ENCODE assay signal across 8 cellular contexts in genomic region chr11:95256204-95256819, GRCh38. TPM values are rescaled to one million over a fixed set of nuclear protein-coding genes. Genes with fewer than 3 reads are reported as not detected.
DNase-seq lines count a peak whose midpoint lies in the region; ATAC-seq and TF ChIP-seq lines count a peak whose summit lies in the region.

No MANE protein-coding gene starts in this region.

- DNase-seq in AG10803 (ENCODE audit: low read depth) (peak; percentile 4), HuH-7 (ENCODE audit: low spot score) (peak; percentile 10), left lobe of liver (ENCODE audit: low spot score) (no peak), LoVo (ENCODE audit: low spot score) (no peak), 8988T (no peak), mammary epithelial cell (no peak)
- no peak for DNase-seq in activated naive CD8-positive, alpha-beta T cell treated with anti-CD3 and anti-CD28 coated beads, Interleukin-2, amount 50 U/mL, for 24 hours

- no peak overlapping the region for H3K9ac ChIP-seq in mammary epithelial cell (ENCODE audit: insufficient read depth, low read length)

- dilution Hi-C loops in mammary epithelial cell (cut with HindIII; ENCODE audit: low sequenced_read_pairs), result no loop called here

- H3K4me3 Mint-ChIP-seq in activated naive CD8-positive, alpha-beta T cell treated with anti-CD3 and anti-CD28 coated beads, Interleukin-2, amount 50 U/mL, for 24 hours, result no peak overlapping the region

- peaks cover 9% of the 10 kb centered on the region for H3K4me1 ChIP-seq in mammary epithelial cell (ENCODE audit: insufficient read depth, low read length)

- CTCF ChIA-PET in mammary epithelial cell (lab: Charles Lee; ENCODE audit: low non-redundant PET), result no interaction called here

- H3K9me3 Mint-ChIP-seq in activated naive CD8-positive, alpha-beta T cell treated with anti-CD3 and anti-CD28 coated beads, Interleukin-2, amount 50 U/mL, for 24 hours, result no peaks in the 10 kb centered on the region

- H3K4me3 ChIP-seq in AG10803 (ENCODE audit: low read length) (no peak overlapping the region), mammary epithelial cell (replicated peaks in 1 of 3; ENCODE audit: insufficient read depth in 1 of 3, low read depth in 2 of 3, low read length in 3 of 3) (no peak overlapping the region)

- no peak overlapping the region for H3K27ac ChIP-seq in mammary epithelial cell (ENCODE audit: insufficient read depth, low read depth, low read length)

- no peak overlapping the region for H2AFZ ChIP-seq in mammary epithelial cell (ENCODE audit: low read depth, low read length)

- 94% methylated on average over 9 of the region's 9 CpGs for WGBS in mammary epithelial cell (ENCODE audit: low coverage, missing lambda C conversion rate)

- no TSS peak for BruUV-seq in mammary epithelial cell (replicated peaks; lab: Mats Ljungman, UMichigan)

- peak overlapping the region; percentile 40 for H3K27ac Mint-ChIP-seq in activated naive CD8-positive, alpha-beta T cell treated with anti-CD3 and anti-CD28 coated beads, Interleukin-2, amount 50 U/mL, for 24 hours

- no peaks in the 10 kb centered on the region for H3K27me3 ChIP-seq in mammary epithelial cell (ENCODE audit: insufficient read depth, low read length)

- no peaks in the 10 kb centered on the region for H3K79me2 ChIP-seq in mammary epithelial cell (ENCODE audit: insufficient read depth, low read length)

- H3K36me3 ChIP-seq in mammary epithelial cell (ENCODE audit: insufficient read depth, low read length), result no peaks in the 10 kb centered on the region

- no peaks in the 10 kb centered on the region for H3K27me3 Mint-ChIP-seq in activated naive CD8-positive, alpha-beta T cell treated with anti-CD3 and anti-CD28 coated beads, Interleukin-2, amount 50 U/mL, for 24 hours

- TF ChIP-seq CTCF in AG10803 (conservative IDR thresholded peaks at IDR 0.05; ENCODE audit: low read length) (no peak), mammary epithelial cell (conservative IDR thresholded peaks at IDR 0.05 in 1 of 2, IDR thresholded peaks at IDR 0.05 in 1 of 2; ENCODE audit: extremely low read depth in 1 of 2, insufficient read depth in 1 of 2, low read depth in 1 of 2, low read length in 2 of 2) (no peak)

- H3K9me3 ChIP-seq in mammary epithelial cell (replicated peaks; ENCODE audit: insufficient read depth, low read length), result no peaks in the 10 kb centered on the region

- no peaks in the 10 kb centered on the region for H3K36me3 Mint-ChIP-seq in activated naive CD8-positive, alpha-beta T cell treated with anti-CD3 and anti-CD28 coated beads, Interleukin-2, amount 50 U/mL, for 24 hours (ENCODE audit: low read depth)

- intact Hi-C loops in mammary epithelial cell (cut with micrococcal nuclease), result no loop called here

- in situ Hi-C loops in mammary epithelial cell (cut with MboI; ENCODE audit: low sequenced_read_pairs in 2 of 2), result no loop called here

- H4K20me1 ChIP-seq in mammary epithelial cell (ENCODE audit: insufficient read depth, low read length), result no peaks in the 10 kb centered on the region

- no peak for ATAC-seq in activated naive CD8-positive, alpha-beta T cell treated with anti-CD3 and anti-CD28 coated beads, Interleukin-2, amount 50 U/mL, for 24 hours
- peak; percentile 24 for ATAC-seq in left lobe of liver
- no peak for ATAC-seq in HG02610 (IDR thresholded peaks at IDR 0.05; ENCODE audit: unreplicated experiment)

- H3K4me1 Mint-ChIP-seq in activated naive CD8-positive, alpha-beta T cell treated with anti-CD3 and anti-CD28 coated beads, Interleukin-2, amount 50 U/mL, for 24 hours, result peaks cover 38% of the 10 kb centered on the region

- H3K4me2 ChIP-seq in mammary epithelial cell (ENCODE audit: insufficient read depth, low read depth, low read length), result no peak overlapping the region

RNA-seq across cellular contexts. Expression of gene SESN3, which starts 25.3 kb away (rescaled TPM):
- total RNA-seq in left lobe of liver (7.0 TPM), mammary epithelial cell (100 to 1,000 TPM in 1 of 2 donors, 10 to 100 TPM in 1; 36.5 to 184 TPM)
- polyA plus RNA-seq in mammary epithelial cell, result 9.8 TPM
- polyA minus RNA-seq in mammary epithelial cell, result 43.3 TPM

Comparison
In these comparisons a context has a peak if more than half of its experiments do, and no peak if none do; other contexts are left out.
1. DNase-seq: peak in AG10803 (single experiment) and HuH-7 (single experiment); none in activated naive CD8-positive, alpha-beta T cell treated with anti-CD3 and anti-CD28 coated beads, Interleukin-2, amount 50 U/mL, for 24 hours (single experiment), left lobe of liver (single experiment), LoVo (single experiment), 8988T (single experiment) and mammary epithelial cell (single experiment).